Comparison of ENCODE assay signal across 8 cellular contexts in genomic region chr22:18077087-18077638, GRCh38. TPM values are rescaled to one million over a fixed set of nuclear protein-coding genes. Genes with fewer than 3 reads are reported as not detected.
DNase-seq lines count a peak whose midpoint lies in the region; ATAC-seq and TF ChIP-seq lines count a peak whose summit lies in the region.

No MANE protein-coding gene starts in this region.

- H3K9me3 Mint-ChIP-seq in MCF 10A (ENCODE audit: unreplicated experiment): peaks cover 8% of the 10 kb centered on the region

- no peaks in the 10 kb centered on the region for H3K27me3 ChIP-seq in muscle layer of duodenum (ENCODE audit: low read depth, low read length)

- TSS peak; percentile 83 for BruUV-seq in MCF 10A (replicated peaks; lab: Mats Ljungman, UMichigan)

- H3K27me3 Mint-ChIP-seq in MCF 10A (ENCODE audit: insufficient read depth, unreplicated experiment): no peaks in the 10 kb centered on the region

- H3K27ac ChIP-seq in C4-2B (peak overlapping the region; percentile 84), muscle layer of duodenum (ENCODE audit: low read length) (peak overlapping the region; percentile 89)

- peaks cover 31% of the 10 kb centered on the region for H3K4me1 Mint-ChIP-seq in MCF 10A (ENCODE audit: insufficient read depth, unreplicated experiment)

- POLR2A ChIA-PET in MCF 10A (lab: Yijun Ruan, JAX): interaction anchor here (0.6 to 5.3 kb wide), 23 partner anchors 9 to 438 kb away, joined by 3 to 70 read pairs (median 4); partner anchors contain the start of genes BCL2L13, MICAL3 and USP18

- CTCF ChIA-PET in MCF 10A (lab: Yijun Ruan, JAX): interaction anchor here (0.8 to 10.0 kb wide), 23 partner anchors 13 to 335 kb away, joined by 3 to 145 read pairs (median 16); partner anchors contain the start of gene MICAL3

- DNase-seq in MCF 10A (ENCODE audit: unreplicated experiment): no peak
- DNase-seq in iPS-NIHi7 (ENCODE audit: extremely low spot score): no peak
- no peak for DNase-seq in GOT3 (lab: John Stamatoyannopoulos, UW)
- no peak for DNase-seq in stimulated activated CD4-positive, alpha-beta T cell treated with anti-CD3 and anti-CD28 coated beads, Interleukin-4, amount 100 ng/mL, for 4 hours

- TF ChIP-seq CTCF in C4-2B (conservative IDR thresholded peaks at IDR 0.05) (no peak), MCF 10A (IDR thresholded peaks at IDR 0.05; ENCODE audit: unreplicated experiment) (no peak)

- ATAC-seq in HG03064 (IDR thresholded peaks at IDR 0.05; ENCODE audit: low read depth, unreplicated experiment) (peak; percentile 11), HG03565 (IDR thresholded peaks at IDR 0.05; ENCODE audit: unreplicated experiment) (no peak)

- H3K36me3 Mint-ChIP-seq in MCF 10A (ENCODE audit: insufficient read depth, unreplicated experiment): peaks cover 39% of the 10 kb centered on the region

- peaks cover 22 to 27% of the 10 kb centered on the region in 2 donors for H3K4me1 ChIP-seq in muscle layer of duodenum (ENCODE audit: control insufficient read depth in 1 of 2, insufficient read depth in 2 of 2, low read length in 2 of 2)

- no peaks in the 10 kb centered on the region for H3K9me3 ChIP-seq in muscle layer of duodenum (ENCODE audit: control insufficient read depth in 1 of 2, low read length in 2 of 2)

- intact Hi-C loops in MCF 10A (cut with micrococcal nuclease): no loop called here

- peak overlapping the region; percentile 91 for H3K4me3 Mint-ChIP-seq in MCF 10A (ENCODE audit: unreplicated experiment)

- peak overlapping the region; percentile 93 to 100 for H3K4me3 ChIP-seq in muscle layer of duodenum (ENCODE audit: low read depth in 1 of 2, low read length in 2 of 2)

- H3K36me3 ChIP-seq in muscle layer of duodenum (ENCODE audit: control insufficient read depth in 1 of 2, insufficient read depth in 2 of 2, low read length in 2 of 2): peaks cover 9 to 22% of the 10 kb centered on the region in 2 donors

- H3K27ac Mint-ChIP-seq in MCF 10A (ENCODE audit: low read depth, unreplicated experiment): peak overlapping the region; percentile 80

RNA-seq across cellular contexts. Expression of gene PEX26, which starts 0.6 kb away (rescaled TPM):
- total RNA-seq in MCF 10A (2022): 41.0 and 47.1 TPM in 2 replicates

RNA-seq across cellular contexts. Expression of gene TUBA8, which starts 33.4 kb away (rescaled TPM):
- total RNA-seq in MCF 10A (2022): 0.66 TPM in 1 of 2 replicates, not detected in the other

RNA-seq across cellular contexts. Expression of gene MICAL3, which starts 52.8 kb away (rescaled TPM):
- 54.1 and 62.1 TPM in 2 replicates for total RNA-seq in MCF 10A (2022)
